ENCODE assay signal across 25 cellular contexts in genomic region chr1:5720936-5721335, GRCh38.
"Had no signal": no experiment of that assay in that cellular context is flagged by ENCODE, and none has a peak within 500 bp of the region (broad histone marks: within the 10 kb centered on the region; RNA-seq: fewer than 3 reads in every experiment).

No MANE protein-coding gene starts in this region.

- H3K36me3 Mint-ChIP-seq: activated naive CD8-positive, alpha-beta T cell; mesothelial cell of epicardium had no signal

- ATAC-seq: activated CD4-positive, alpha-beta T cell treated with anti-CD3 and anti-CD28 coated beads for 36 hours; activated CD8-positive, alpha-beta T cell treated with anti-CD3 and anti-CD28 coated beads, Interleukin-2, amount 10 ng/mL, durations not matched to agents 7 days and 5 days; activated T-cell treated with anti-CD3 and anti-CD28 coated beads, Interleukin-2, amount 50 U/mL, for 72 hours; naive thymus-derived CD4-positive, alpha-beta T cell; stimulated activated naive CD8-positive, alpha-beta T cell treated with anti-CD3 and anti-CD28 coated beads, Interleukin-15, Interleukin-2, amounts not matched to agents 100 U/mL and 50 U/mL, for 24 hours had no signal

- FAIRE-seq: islet of Langerhans, urothelium cell line had no signal

- H3K36me3 ChIP-seq: colonic mucosa, esophagus muscularis mucosa, left ventricle myocardium inferior, ovary, prostate gland had no signal

- H3K4me3 ChIP-seq: colonic mucosa, esophagus muscularis mucosa, left ventricle myocardium inferior, ovary, prostate gland, testis had no signal

- H3K27ac ChIP-seq: colonic mucosa, esophagus muscularis mucosa, left ventricle myocardium inferior, ovary, prostate gland, testis had no signal

- H3K4me1 ChIP-seq: colonic mucosa, testis had no signal

- H3K27ac Mint-ChIP-seq: activated CD4-positive, alpha-beta T cell treated with anti-CD3 and anti-CD28 coated beads for 36 hours; activated CD8-positive, alpha-beta T cell treated with anti-CD3 and anti-CD28 coated beads, Interleukin-2, amount 10 ng/mL, durations not matched to agents 7 days and 5 days; activated naive CD8-positive, alpha-beta T cell; activated T-cell treated with anti-CD3 and anti-CD28 coated beads, Interleukin-2, amount 50 U/mL, for 72 hours; mesothelial cell of epicardium; naive thymus-derived CD4-positive, alpha-beta T cell had no signal

- H3K9me3 Mint-ChIP-seq: activated T-cell treated with anti-CD3 and anti-CD28 coated beads, Interleukin-2, amount 50 U/mL, for 72 hours had no signal

- H3K27me3 ChIP-seq: colonic mucosa, ovary, testis had no signal

- H3K9me3 ChIP-seq: colonic mucosa, prostate gland, testis had no signal

- DNase-seq: activated CD4-positive, alpha-beta T cell treated with anti-CD3 and anti-CD28 coated beads for 36 hours; activated CD4-positive, CD25-positive, alpha-beta regulatory T cell; activated CD8-positive, alpha-beta T cell treated with anti-CD3 and anti-CD28 coated beads, Interleukin-2, amount 10 ng/mL, durations not matched to agents 7 days and 5 days; activated effector memory CD4-positive, alpha-beta T cell treated with Interleukin-2 at 50 U/mL for 16 hours; activated naive CD4-positive, alpha-beta T cell treated with Interleukin-2 at 50 U/mL for 16 hours; activated T-cell treated with anti-CD3 and anti-CD28 coated beads for 4 hours; activated T-cell treated with anti-CD3 and anti-CD28 coated beads, Interleukin-2, amount 50 U/mL, for 72 hours; cerebellar nuclear complex; colonic mucosa; effector CD8-positive, alpha-beta T cell; foreskin melanocyte; left ventricle myocardium inferior; naive thymus-derived CD4-positive, alpha-beta T cell; ovary; retina; stimulated activated CD4-positive, alpha-beta T cell treated with anti-CD3 and anti-CD28 coated beads, Interleukin-2, amount 100 ng/mL, for 48 hours; stimulated activated naive CD8-positive, alpha-beta T cell treated with anti-CD3 and anti-CD28 coated beads, Interleukin-15, Interleukin-2, amounts not matched to agents 100 U/mL and 50 U/mL, for 24 hours; testis; trophoblast cell had no signal

- H3K4me1 Mint-ChIP-seq: activated CD4-positive, alpha-beta T cell treated with anti-CD3 and anti-CD28 coated beads for 36 hours had no signal

- H3K4me3 Mint-ChIP-seq: activated CD4-positive, alpha-beta T cell treated with anti-CD3 and anti-CD28 coated beads for 36 hours; activated CD8-positive, alpha-beta T cell treated with anti-CD3 and anti-CD28 coated beads, Interleukin-2, amount 10 ng/mL, durations not matched to agents 7 days and 5 days; activated naive CD8-positive, alpha-beta T cell; activated T-cell treated with anti-CD3 and anti-CD28 coated beads, Interleukin-2, amount 50 U/mL, for 72 hours; mesothelial cell of epicardium; naive thymus-derived CD4-positive, alpha-beta T cell had no signal
